In genomic region chr15:41950505-41950904, GRCh38 we compare ENCODE assay signal across 1 cellular context.
TF ChIP-seq lines count a peak whose summit lies in the region.

No MANE protein-coding gene starts in this region.

TF ChIP-seq in GM23338, 12 proteins besides CTCF, POLR2A, EP300 and RAD21 (continued from another document):
- TF ChIP-seq ZNF462 (CRISPR knock-in tag; IDR thresholded peaks at IDR 0.05) (no peak), ZNF114 (CRISPR knock-in tag; IDR thresholded peaks at IDR 0.05) (no peak), POLR2AphosphoS5 (IDR thresholded peaks at IDR 0.05; ENCODE audit: low read depth) (no peak), ZNF331 (CRISPR knock-in tag; IDR thresholded peaks at IDR 0.05; ENCODE audit: low read depth) (no peak), STAT1 (IDR thresholded peaks at IDR 0.05; ENCODE audit: unreplicated experiment) (no peak), JUNB (IDR thresholded peaks at IDR 0.05; ENCODE audit: unreplicated experiment) (no peak), NANOG (IDR thresholded peaks at IDR 0.05; ENCODE audit: borderline replicate concordance) (no peak)
- TF ChIP-seq, protein P1, sequence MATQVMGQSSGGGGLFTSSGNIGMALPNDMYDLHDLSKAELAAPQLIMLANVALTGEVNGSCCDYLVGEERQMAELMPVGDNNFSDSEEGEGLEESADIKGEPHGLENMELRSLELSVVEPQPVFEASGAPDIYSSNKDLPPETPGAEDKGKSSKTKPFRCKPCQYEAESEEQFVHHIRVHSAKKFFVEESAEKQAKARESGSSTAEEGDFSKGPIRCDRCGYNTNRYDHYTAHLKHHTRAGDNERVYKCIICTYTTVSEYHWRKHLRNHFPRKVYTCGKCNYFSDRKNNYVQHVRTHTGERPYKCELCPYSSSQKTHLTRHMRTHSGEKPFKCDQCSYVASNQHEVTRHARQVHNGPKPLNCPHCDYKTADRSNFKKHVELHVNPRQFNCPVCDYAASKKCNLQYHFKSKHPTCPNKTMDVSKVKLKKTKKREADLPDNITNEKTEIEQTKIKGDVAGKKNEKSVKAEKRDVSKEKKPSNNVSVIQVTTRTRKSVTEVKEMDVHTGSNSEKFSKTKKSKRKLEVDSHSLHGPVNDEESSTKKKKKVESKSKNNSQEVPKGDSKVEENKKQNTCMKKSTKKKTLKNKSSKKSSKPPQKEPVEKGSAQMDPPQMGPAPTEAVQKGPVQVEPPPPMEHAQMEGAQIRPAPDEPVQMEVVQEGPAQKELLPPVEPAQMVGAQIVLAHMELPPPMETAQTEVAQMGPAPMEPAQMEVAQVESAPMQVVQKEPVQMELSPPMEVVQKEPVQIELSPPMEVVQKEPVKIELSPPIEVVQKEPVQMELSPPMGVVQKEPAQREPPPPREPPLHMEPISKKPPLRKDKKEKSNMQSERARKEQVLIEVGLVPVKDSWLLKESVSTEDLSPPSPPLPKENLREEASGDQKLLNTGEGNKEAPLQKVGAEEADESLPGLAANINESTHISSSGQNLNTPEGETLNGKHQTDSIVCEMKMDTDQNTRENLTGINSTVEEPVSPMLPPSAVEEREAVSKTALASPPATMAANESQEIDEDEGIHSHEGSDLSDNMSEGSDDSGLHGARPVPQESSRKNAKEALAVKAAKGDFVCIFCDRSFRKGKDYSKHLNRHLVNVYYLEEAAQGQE (IDR thresholded peaks at IDR 0.05; ENCODE audit: unreplicated experiment) = no peak
